8 cellular contexts compared by ENCODE assay signal in the genomic region with DNA sequence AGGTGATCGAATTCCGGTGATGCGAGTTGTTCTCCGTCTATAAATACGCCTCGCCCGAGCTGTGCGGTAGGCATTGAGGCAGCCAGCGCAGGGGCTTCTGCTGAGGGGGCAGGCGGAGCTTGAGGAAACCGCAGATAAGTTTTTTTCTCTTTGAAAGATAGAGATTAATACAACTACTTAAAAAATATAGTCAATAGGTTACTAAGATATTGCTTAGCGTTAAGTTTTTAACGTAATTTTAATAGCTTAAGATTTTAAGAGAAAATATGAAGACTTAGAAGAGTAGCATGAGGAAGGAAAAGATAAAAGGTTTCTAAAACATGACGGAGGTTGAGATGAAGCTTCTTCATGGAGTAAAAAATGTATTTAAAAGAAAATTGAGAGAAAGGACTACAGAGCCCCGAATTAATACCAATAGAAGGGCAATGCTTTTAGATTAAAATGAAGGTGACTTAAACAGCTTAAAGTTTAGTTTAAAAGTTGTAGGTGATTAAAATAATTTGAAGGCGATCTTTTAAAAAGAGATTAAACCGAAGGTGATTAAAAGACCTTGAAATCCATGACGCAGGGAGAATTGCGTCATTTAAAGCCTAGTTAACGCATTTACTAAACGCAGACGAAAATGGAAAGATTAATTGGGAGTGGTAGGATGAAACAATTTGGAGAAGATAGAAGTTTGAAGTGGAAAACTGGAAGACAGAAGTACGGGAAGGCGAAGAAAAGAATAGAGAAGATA.
DNase-seq lines count a peak whose midpoint lies in the region; ATAC-seq and TF ChIP-seq lines count a peak whose summit lies in the region.

MALAT1 (plus strand) TSS at position 69 of the 736 bp plus-strand sequence.

- TF ChIP-seq POLR2A in GM10847 (IDR thresholded peaks at IDR 0.05; ENCODE audit: extremely low read depth, insufficient read length): peak; percentile 100

- H3K36me3 ChIP-seq in mucosa of rectum (ENCODE audit: control insufficient read depth in 2 of 2, insufficient read depth in 2 of 2, low read length in 2 of 2): peaks cover 35 to 40% of the 10 kb centered on the region in 2 donors

- ATAC-seq in GM18867 (IDR thresholded peaks at IDR 0.05; ENCODE audit: unreplicated experiment): no peak

- peaks cover 0 to 2% of the 10 kb centered on the region in 2 donors for H3K9me3 ChIP-seq in mucosa of rectum (ENCODE audit: control insufficient read depth in 2 of 2, low read length in 2 of 2)

- H3K27ac ChIP-seq in epithelial cell of prostate (peak within 1 kb of the TSS; percentile 100), mucosa of rectum (ENCODE audit: low read depth in 2 of 2, low read length in 2 of 2) (peak within 1 kb of the TSS; percentile 100)

- H3K4me1 ChIP-seq in mucosa of rectum (ENCODE audit: control insufficient read depth in 2 of 2, insufficient read depth in 2 of 2, low read length in 2 of 2): peaks cover 19 to 24% of the 10 kb centered on the region in 2 donors

- H3K9ac ChIP-seq in mucosa of rectum (ENCODE audit: low read depth in 1 of 2, low read length in 2 of 2): peak within 1 kb of the TSS; percentile 98 to 100

- peak; percentile 24; the same call in 1 of the 2 replicates for TF ChIP-seq RAD21 in Ishikawa (IDR thresholded peaks at IDR 0.05; ENCODE audit: low read depth)

- TF ChIP-seq EP300 in Ishikawa (IDR thresholded peaks at IDR 0.05; ENCODE audit: borderline replicate concordance): peak; percentile 76

- H3K27me3 ChIP-seq in mucosa of rectum (ENCODE audit: control insufficient read depth in 2 of 2, insufficient read depth in 2 of 2, low read length in 2 of 2): no peaks in the 10 kb centered on the region

- peak; percentile 96 for DNase-seq in OCI-M1 (lab: John Stamatoyannopoulos, UW)
- peak; percentile 93 for DNase-seq in activated T-cell treated with anti-CD3 and anti-CD28 coated beads for 1 hour (ENCODE audit: low read depth)
- DNase-seq in epithelial cell of prostate (ENCODE audit: low read depth, low spot score): no peak
- DNase-seq in stimulated activated CD8-positive, alpha-beta memory T cell treated with anti-CD3 and anti-CD28 coated beads, Interleukin-4, amount 100 ng/mL, for 24 hours (ENCODE audit: low read depth): peak; percentile 82

- peak within 1 kb of the TSS; percentile 97 to 100 for H3K4me3 ChIP-seq in mucosa of rectum (ENCODE audit: low read length in 2 of 2)

TF ChIP-seq in Ishikawa, 13 proteins besides CTCF, POLR2A, EP300 and RAD21:
- TF ChIP-seq TAF1 (IDR thresholded peaks at IDR 0.05; ENCODE audit: low read depth) (peak; percentile 95), REST (IDR thresholded peaks at IDR 0.05; ENCODE audit: low read depth) (no peak), NFIC (IDR thresholded peaks at IDR 0.05) (peak; percentile 84), FOXM1 (IDR thresholded peaks at IDR 0.05; ENCODE audit: borderline replicate concordance, low read depth) (peak; percentile 65; the same call in 1 of the 2 replicates), CREB1 (IDR thresholded peaks at IDR 0.05; ENCODE audit: low read depth) (peak; percentile 42; the same call in 1 of the 2 replicates), USF1 (IDR thresholded peaks at IDR 0.05) (0 out of 2 replicates have a peak, but pooled peaks have one; percentile 24), TCF12 (IDR thresholded peaks at IDR 0.05; ENCODE audit: low read depth) (peak; percentile 76), ZBTB7A (IDR thresholded peaks at IDR 0.05; ENCODE audit: low read depth) (no peak), EGR1 (IDR thresholded peaks at IDR 0.05) (peak; percentile 62), YY1 (IDR thresholded peaks at IDR 0.05; ENCODE audit: low read depth) (peak; percentile 66), TEAD4 (IDR thresholded peaks at IDR 0.05) (peak; percentile 97), CEBPB (IDR thresholded peaks at IDR 0.05) (peak; percentile 49)
- TF ChIP-seq, protein P1, sequence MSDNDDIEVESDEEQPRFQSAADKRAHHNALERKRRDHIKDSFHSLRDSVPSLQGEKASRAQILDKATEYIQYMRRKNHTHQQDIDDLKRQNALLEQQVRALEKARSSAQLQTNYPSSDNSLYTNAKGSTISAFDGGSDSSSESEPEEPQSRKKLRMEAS (IDR thresholded peaks at IDR 0.05): peak; percentile 74; the same call in 1 of the 2 replicates
